Comparison of ENCODE assay signal across 7 cellular contexts in the genomic region with DNA sequence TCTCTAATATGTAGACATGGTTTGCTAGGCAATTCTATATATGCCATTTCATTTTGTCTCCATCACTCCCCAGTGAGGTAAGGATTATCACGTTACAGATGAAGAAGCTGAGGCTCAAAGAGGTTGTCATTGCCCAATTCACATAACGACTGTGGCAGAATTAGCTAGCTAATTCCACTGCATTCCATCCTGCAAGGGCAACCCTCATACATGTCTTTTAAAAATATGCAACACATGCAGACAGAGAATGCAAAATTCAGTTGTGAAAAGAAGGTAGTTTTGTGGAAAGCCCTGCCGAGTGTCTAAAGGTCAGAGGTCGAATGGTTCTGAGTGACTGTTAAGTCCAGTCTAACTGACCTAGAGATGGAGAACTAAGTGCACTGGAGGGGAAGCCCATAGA.
"Had no signal": no experiment of that assay in that cellular context is flagged by ENCODE, and none has a peak within 500 bp of the region (broad histone marks: within the 10 kb centered on the region; RNA-seq: fewer than 3 reads in every experiment).

No MANE protein-coding gene starts in this region.

- H3K27ac Mint-ChIP-seq: IgD-negative memory B cell had no signal

- H3K27ac ChIP-seq: HL-60 had no signal

- FAIRE-seq: HepG2, HTR-8/SVneo had no signal

- H3K4me3 Mint-ChIP-seq: IgD-negative memory B cell had no signal

- H3K4me1 Mint-ChIP-seq: IgD-negative memory B cell had no signal

- ATAC-seq: HepG2 had no signal

- H3K36me3 Mint-ChIP-seq: IgD-negative memory B cell had no signal

- DNase-seq: IMR-90, KBM-7, KG1 had no signal
